ENCODE assay signal across 18 cellular contexts in genomic region chr16:86292171-86292775, GRCh38.
DNase-seq lines count a peak whose midpoint lies in the region; ATAC-seq, FAIRE-seq and TF ChIP-seq lines count a peak whose summit lies in the region.
"Had no signal": no experiment of that assay in that cellular context is flagged by ENCODE, and none has a peak within 500 bp of the region (broad histone marks: within the 10 kb centered on the region; RNA-seq: fewer than 3 reads in every experiment).

No MANE protein-coding gene starts in this region.

- H2BK15ac ChIP-seq in neuronal stem cell (ENCODE audit: low read length), result no peak overlapping the region

- no peak overlapping the region for H4K8ac ChIP-seq in neuronal stem cell (ENCODE audit: low read depth, low read length)

- H3K4me1 ChIP-seq in neuronal stem cell (ENCODE audit: control insufficient read depth in 2 of 2, insufficient read depth in 1 of 2, low read depth in 1 of 2, low read length in 2 of 2) (peaks cover 0 to 2% of the 10 kb centered on the region in 2 donors), colonic mucosa (no peaks in the 10 kb centered on the region)
- H3K4me1 ChIP-seq: BLaER1, HAP-1 had no signal

- peaks cover 0 to 2% of the 10 kb centered on the region in 2 donors for H3K9me3 ChIP-seq in neuronal stem cell (replicated peaks in 1 of 2; ENCODE audit: control insufficient read depth in 2 of 2, insufficient read depth in 1 of 2, low read depth in 1 of 2, low read length in 2 of 2)
- no peaks in the 10 kb centered on the region for H3K9me3 ChIP-seq in colonic mucosa
- H3K9me3 ChIP-seq: BLaER1, HAP-1 had no signal

- ATAC-seq in HG03571 (IDR thresholded peaks at IDR 0.05; ENCODE audit: unreplicated experiment), result no peak

- no peak overlapping the region for H2AK5ac ChIP-seq in neuronal stem cell (ENCODE audit: low read depth, low read length)

- H3K27me3 Mint-ChIP-seq in glutamatergic neuron (ENCODE audit: unreplicated experiment), result peaks cover 14% of the 10 kb centered on the region

- no peak overlapping the region for H3K14ac ChIP-seq in neuronal stem cell (ENCODE audit: low read length)

- in situ Hi-C loops in G401 (cut with HindIII; ENCODE audit: low sequenced_read_pairs), result no loop called here

- H3K9ac ChIP-seq in neuronal stem cell (ENCODE audit: low read depth, low read length, poor library complexity) (peak overlapping the region; percentile 7), colonic mucosa (ENCODE audit: low read depth in 2 of 2, low read length in 2 of 2) (no peak overlapping the region)
- H3K9ac ChIP-seq: BLaER1 had no signal

- no peaks in the 10 kb centered on the region for H3K36me3 Mint-ChIP-seq in glutamatergic neuron (ENCODE audit: unreplicated experiment)
- H3K36me3 Mint-ChIP-seq: CD14-positive monocyte; CD4-positive, alpha-beta memory T cell had no signal

- no CpG with 5 or more reads among the region's 16 CpGs for WGBS in neuronal stem cell (ENCODE audit: extremely low coverage in 2 of 2, insufficient read length in 2 of 2, insufficient replicate concordance in 1 of 2), 2 donors

- H3K4me3 ChIP-seq in neuronal stem cell (ENCODE audit: low read length in 2 of 2) (no peak overlapping the region), colonic mucosa (no peak overlapping the region)
- H3K4me3 ChIP-seq: BLaER1, HAP-1 had no signal

- H3K27ac Mint-ChIP-seq in glutamatergic neuron (ENCODE audit: unreplicated experiment), result peak overlapping the region; percentile 12
- H3K27ac Mint-ChIP-seq: CD14-positive monocyte; CD4-positive, alpha-beta memory T cell; IgD-negative memory B cell had no signal

- H3K18ac ChIP-seq in neuronal stem cell (ENCODE audit: low read length), result peak overlapping the region; percentile 67

- no peak overlapping the region for H2AFZ ChIP-seq in neuronal stem cell (ENCODE audit: low read length)

- H2BK12ac ChIP-seq in neuronal stem cell (ENCODE audit: low read length), result no peak overlapping the region

- no peak overlapping the region for H3K4me2 ChIP-seq in neuronal stem cell (ENCODE audit: insufficient read depth, low read length, poor library complexity, severe bottlenecking)
- H3K4me2 ChIP-seq: BLaER1 had no signal

- H4K91ac ChIP-seq in neuronal stem cell (ENCODE audit: low read depth, low read length, poor library complexity), result peak overlapping the region; percentile 74

- H2BK120ac ChIP-seq in neuronal stem cell (ENCODE audit: low read depth, low read length), result no peak overlapping the region

- DNase-seq in D721Med (ENCODE audit: insufficient read length, low spot score) (no peak), NCI-H82 (lab: John Stamatoyannopoulos, UW) (peak; percentile 97), glutamatergic neuron (no peak), neuronal stem cell (ENCODE audit: low spot score) (no peak), colonic mucosa (no peak), G401 (ENCODE audit: low spot score) (no peak), DMS 273 treated with DMSO at 0.1 percent for 48 hours (lab: John Stamatoyannopoulos, UW) (no peak)
- DNase-seq: 8988T; CD4-positive, alpha-beta memory T cell; GDM1; KBM-7 had no signal

- intact Hi-C loops in colonic mucosa (cut with DNase I), result no loop called here

- H3K4me1 Mint-ChIP-seq in glutamatergic neuron (ENCODE audit: low read depth, unreplicated experiment), result peaks cover 74% of the 10 kb centered on the region
- H3K4me1 Mint-ChIP-seq: CD14-positive monocyte; CD4-positive, alpha-beta memory T cell; IgD-negative memory B cell had no signal

- no peaks in the 10 kb centered on the region for H3K36me3 ChIP-seq in neuronal stem cell (replicated peaks in 1 of 2; ENCODE audit: control insufficient read depth in 2 of 2, insufficient read depth in 2 of 2, low read length in 2 of 2)
- H3K36me3 ChIP-seq in colonic mucosa, result no peaks in the 10 kb centered on the region
- H3K36me3 ChIP-seq: BLaER1, HAP-1 had no signal

- FAIRE-seq in D721Med (lab: Jason Lieb, UNC), result no peak
- FAIRE-seq: GM12892, HTR-8/SVneo had no signal

- H3K23ac ChIP-seq in neuronal stem cell (ENCODE audit: low read depth, low read length, poor library complexity), result peak overlapping the region; percentile 53

- H3K79me1 ChIP-seq in neuronal stem cell (ENCODE audit: low read depth, low read length), result no peaks in the 10 kb centered on the region

- peaks cover 19 to 86% (median 44%) of the 10 kb centered on the region in 3 experiments for H3K27me3 ChIP-seq in neuronal stem cell (ENCODE audit: control insufficient read depth in 3 of 3, insufficient read depth in 3 of 3, low read depth in 1 of 3, low read length in 3 of 3)
- peaks cover 21% of the 10 kb centered on the region for H3K27me3 ChIP-seq in colonic mucosa

- no peak overlapping the region for H2BK5ac ChIP-seq in neuronal stem cell (ENCODE audit: low read length)

- TF ChIP-seq CTCF in D721Med (IDR thresholded peaks at IDR 0.05; ENCODE audit: insufficient read depth, missing control alignments) (peak; percentile 4), glutamatergic neuron (IDR thresholded peaks at IDR 0.05; ENCODE audit: partially characterized antibody, unreplicated experiment) (no peak), colonic mucosa (IDR thresholded peaks at IDR 0.05) (no peak)

- no peak overlapping the region for H3K4ac ChIP-seq in neuronal stem cell (ENCODE audit: low read length)

- H3K4me3 Mint-ChIP-seq in glutamatergic neuron (ENCODE audit: unreplicated experiment), result peak overlapping the region; percentile 4
- H3K4me3 Mint-ChIP-seq: CD4-positive, alpha-beta memory T cell; IgD-negative memory B cell had no signal

- H3K27ac ChIP-seq in neuronal stem cell (replicated peaks; ENCODE audit: low read length) (no peak overlapping the region), colonic mucosa (no peak overlapping the region)
- H3K27ac ChIP-seq: BLaER1 had no signal

- peaks cover 9% of the 10 kb centered on the region for H3K9me3 Mint-ChIP-seq in glutamatergic neuron (ENCODE audit: unreplicated experiment)
- H3K9me3 Mint-ChIP-seq: IgD-negative memory B cell had no signal
